41 cellular contexts compared by ENCODE assay signal in the genomic region with DNA sequence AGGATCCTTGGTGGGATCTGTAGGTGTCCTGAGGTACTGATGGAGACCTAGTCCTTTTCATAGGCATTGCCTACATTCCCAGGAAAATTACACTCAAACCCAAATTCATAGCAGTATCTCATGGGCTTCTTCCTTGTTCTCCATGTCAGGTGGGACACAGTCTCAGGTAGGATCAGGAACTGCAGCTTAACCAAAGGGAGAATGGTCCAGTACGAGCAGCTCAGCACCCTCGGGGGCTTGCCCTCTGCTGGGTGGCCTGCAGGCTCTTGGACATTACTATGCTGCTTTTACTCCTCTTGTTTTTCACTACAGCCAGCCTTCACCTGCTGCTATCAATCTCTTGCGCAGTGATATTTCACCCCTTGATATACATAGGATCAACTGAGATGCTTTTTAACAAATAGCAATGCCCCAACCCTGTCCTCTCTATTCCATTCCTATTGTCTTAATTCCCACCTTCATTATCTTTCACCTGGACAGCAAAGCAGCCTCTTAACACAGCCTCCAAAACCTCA. TPM values are rescaled to one million over a fixed set of nuclear protein-coding genes. Genes with fewer than 3 reads are reported as not detected.
"Had no signal": no experiment of that assay in that cellular context is flagged by ENCODE, and none has a peak within 500 bp of the region (broad histone marks: within the 10 kb centered on the region; RNA-seq: fewer than 3 reads in every experiment).

No MANE protein-coding gene starts in this region.

- H3K27ac ChIP-seq: brain microvascular endothelial cell, epithelial cell of prostate, esophagus squamous epithelium, gastroesophageal sphincter, heart right ventricle, hepatocyte, WERI-Rb-1 had no signal

- H3K4me1 ChIP-seq: esophagus squamous epithelium, gastroesophageal sphincter, heart right ventricle had no signal

- H3K4me3 Mint-ChIP-seq: activated CD4-positive, alpha-beta memory T cell treated with anti-CD3 and anti-CD28 coated beads, Interleukin-2, amount 10 ng/mL, durations not matched to agents 7 days and 5 days; activated CD4-positive, alpha-beta T cell treated with anti-CD3 and anti-CD28 coated beads, Interleukin-2, amount 10 ng/mL, durations not matched to agents 7 days and 5 days; activated naive CD8-positive, alpha-beta T cell; activated T-cell treated with anti-CD3 and anti-CD28 coated beads, Interleukin-2, amount 50 U/mL, for 4 hours; activated T-helper 17 cell treated with anti-CD3 and anti-CD28 coated beads, Interleukin-2, amount 50 U/mL, for 72 hours; central memory CD8-positive, alpha-beta T cell; effector memory CD8-positive, alpha-beta T cell; T-helper 17 cell; T-helper 2 cell treated with Interferon-gamma antibody and Interleukin-4, amounts not matched to agents 5 μg/mL and 100 μg/mL, for 36 hours had no signal

- ATAC-seq: activated T-cell treated with anti-CD3 and anti-CD28 coated beads, Interleukin-2, amount 50 U/mL, for 4 hours; activated T-helper 17 cell treated with anti-CD3 and anti-CD28 coated beads, Interleukin-2, amount 50 U/mL, for 72 hours; effector memory CD8-positive, alpha-beta T cell; gastroesophageal sphincter; heart right ventricle; T-helper 17 cell had no signal

- H3K36me3 ChIP-seq: brain microvascular endothelial cell, esophagus squamous epithelium, gastroesophageal sphincter, WERI-Rb-1 had no signal

- H3K27ac Mint-ChIP-seq: activated CD4-positive, alpha-beta memory T cell treated with anti-CD3 and anti-CD28 coated beads, Interleukin-2, amount 10 ng/mL, durations not matched to agents 7 days and 5 days; activated CD4-positive, alpha-beta T cell treated with anti-CD3 and anti-CD28 coated beads, Interleukin-2, amount 10 ng/mL, durations not matched to agents 7 days and 5 days; activated naive CD8-positive, alpha-beta T cell; activated T-helper 17 cell treated with anti-CD3 and anti-CD28 coated beads, Interleukin-2, amount 50 U/mL, for 72 hours; effector memory CD8-positive, alpha-beta T cell; T-helper 17 cell; T-helper 2 cell treated with Interferon-gamma antibody and Interleukin-4, amounts not matched to agents 5 μg/mL and 100 μg/mL, for 36 hours had no signal

- H3K4me3 ChIP-seq: esophagus squamous epithelium, gastroesophageal sphincter, heart right ventricle, hepatocyte had no signal

- DNase-seq: activated CD4-positive, alpha-beta memory T cell treated with anti-CD3 and anti-CD28 coated beads, Interleukin-2, amount 10 ng/mL, durations not matched to agents 7 days and 5 days; activated CD4-positive, alpha-beta T cell treated with anti-CD3 and anti-CD28 coated beads for 4 hours; activated CD4-positive, alpha-beta T cell treated with anti-CD3 and anti-CD28 coated beads, Interleukin-2, amount 10 ng/mL, durations not matched to agents 7 days and 5 days; activated CD4-positive, alpha-beta T cell treated with anti-CD3 and anti-CD28 coated beads, Interleukin-2, amount 50 U/mL, for 4 hours; activated CD4-positive, CD25-positive, alpha-beta regulatory T cell; activated CD4-positive, CD25-positive, alpha-beta regulatory T cell treated with anti-CD3 and anti-CD28 coated beads, Interleukin-2, amount 50 U/mL, for 72 hours; activated effector memory CD4-positive, alpha-beta T cell treated with Interleukin-2 at 50 U/mL for 16 hours; activated gamma-delta T cell treated with Interleukin-2 at 50 U/mL for 16 hours; activated naive CD4-positive, alpha-beta T cell treated with anti-CD3 and anti-CD28 coated beads, Interleukin-2, amount 50 U/mL, for 16 hours; activated naive CD4-positive, alpha-beta T cell treated with Interleukin-2 at 50 U/mL for 16 hours; activated T-cell treated with anti-CD3 and anti-CD28 coated beads, Interleukin-2, amount 50 U/mL, for 4 hours; amniotic stem cell; anterior cingulate cortex; brain microvascular endothelial cell; cortex of kidney; dermis blood vessel endothelial cell; effector CD4-positive, alpha-beta T cell; effector memory CD8-positive, alpha-beta T cell; esophagus squamous epithelium; foreskin melanocyte; heart right ventricle; T-helper 17 cell; T1000; WERI-Rb-1 had no signal

- H3K4me1 Mint-ChIP-seq: activated CD4-positive, alpha-beta memory T cell treated with anti-CD3 and anti-CD28 coated beads, Interleukin-2, amount 10 ng/mL, durations not matched to agents 7 days and 5 days; activated CD4-positive, alpha-beta T cell treated with anti-CD3 and anti-CD28 coated beads, Interleukin-2, amount 10 ng/mL, durations not matched to agents 7 days and 5 days; activated T-helper 17 cell treated with anti-CD3 and anti-CD28 coated beads, Interleukin-2, amount 50 U/mL, for 72 hours; central memory CD8-positive, alpha-beta T cell; T-helper 17 cell had no signal

- H3K27me3 ChIP-seq: brain microvascular endothelial cell, esophagus squamous epithelium, gastroesophageal sphincter, heart right ventricle, hepatocyte had no signal

RNA-seq across cellular contexts. Expression of a gene that starts 28.6 kb away (rescaled TPM):
- total RNA-seq: activated CD4-positive, alpha-beta memory T cell treated with anti-CD3 and anti-CD28 coated beads, Interleukin-2, amount 10 ng/mL, durations not matched to agents 7 days and 5 days; activated CD4-positive, alpha-beta T cell treated with anti-CD3 and anti-CD28 coated beads, Interleukin-2, amount 10 ng/mL, durations not matched to agents 7 days and 5 days; activated T-cell treated with anti-CD3 and anti-CD28 coated beads, Interleukin-2, amount 50 U/mL, for 4 hours; activated T-helper 17 cell treated with anti-CD3 and anti-CD28 coated beads, Interleukin-2, amount 50 U/mL, for 72 hours; astrocyte; bronchial epithelial cell; cardiac septum; cerebellum; endothelial cell of umbilical vein; esophagus squamous epithelium; fibroblast of lung; fibroblast of villous mesenchyme; gastroesophageal sphincter; glomerular endothelial cell; T-helper 17 cell had no signal
- polyA plus RNA-seq: adipose tissue, endothelial cell of umbilical vein, esophagus, fibroblast of lung had no signal

RNA-seq across cellular contexts. Expression of a gene that starts 32.5 kb away (rescaled TPM):
- total RNA-seq: activated CD4-positive, alpha-beta memory T cell treated with anti-CD3 and anti-CD28 coated beads, Interleukin-2, amount 10 ng/mL, durations not matched to agents 7 days and 5 days; activated CD4-positive, alpha-beta T cell treated with anti-CD3 and anti-CD28 coated beads, Interleukin-2, amount 10 ng/mL, durations not matched to agents 7 days and 5 days; activated T-cell treated with anti-CD3 and anti-CD28 coated beads, Interleukin-2, amount 50 U/mL, for 4 hours; activated T-helper 17 cell treated with anti-CD3 and anti-CD28 coated beads, Interleukin-2, amount 50 U/mL, for 72 hours; bronchial epithelial cell; esophagus squamous epithelium; glomerular endothelial cell; hepatocyte had no signal
- polyA plus RNA-seq: adipose tissue, endothelial cell of umbilical vein had no signal
